8 cellular contexts compared by ENCODE assay signal in genomic region chr16:66954097-66954659, GRCh38. TPM values are rescaled to one million over a fixed set of nuclear protein-coding genes. Genes with fewer than 3 reads are reported as not detected.
A peak's percentile ranks its signal among the peaks of the same experiment; 100 is the strongest.
DNase-seq lines count a peak whose midpoint lies in the region; ATAC-seq and TF ChIP-seq lines count a peak whose summit lies in the region.

No MANE protein-coding gene starts in this region.

- no peak overlapping the region for H3K27ac Mint-ChIP-seq in activated T-helper 2 cell treated with anti-CD3 and anti-CD28 coated beads, Interferon-gamma antibody, Interleukin-2, Interleukin-4, amounts not matched to agents 10 μg/mL and 5 μg/mL and 100 μg/mL, durations not matched to agents 14 hours and 24 hours and 36 hours

- no peak for TF ChIP-seq EP300 in suprapubic skin (IDR thresholded peaks at IDR 0.05)

- peaks cover 12% of the 10 kb centered on the region for H3K4me1 ChIP-seq in RWPE2 (ENCODE audit: insufficient read depth, poor library complexity, severe bottlenecking)
- peaks cover 5% of the 10 kb centered on the region for H3K4me1 ChIP-seq in suprapubic skin

- H3K9me3 ChIP-seq in RWPE2 (ENCODE audit: severe bottlenecking) (no peaks in the 10 kb centered on the region), suprapubic skin (no peaks in the 10 kb centered on the region)

- no peak overlapping the region for H3K4me3 Mint-ChIP-seq in activated T-helper 2 cell treated with anti-CD3 and anti-CD28 coated beads, Interferon-gamma antibody, Interleukin-2, Interleukin-4, amounts not matched to agents 10 μg/mL and 5 μg/mL and 100 μg/mL, durations not matched to agents 14 hours and 24 hours and 36 hours (ENCODE audit: low read depth)

- no peaks in the 10 kb centered on the region for H3K27me3 ChIP-seq in RWPE2 (ENCODE audit: insufficient read depth, poor library complexity, severe bottlenecking)
- H3K27me3 ChIP-seq in suprapubic skin = peaks cover under 1% of the 10 kb centered on the region

- ATAC-seq in RWPE2 (ENCODE audit: low read depth) (peak; percentile 83), HG03139 (IDR thresholded peaks at IDR 0.05; ENCODE audit: unreplicated experiment) (no peak)

- intact Hi-C loops in activated T-helper 2 cell treated with anti-CD3 and anti-CD28 coated beads, Interferon-gamma antibody, Interleukin-2, Interleukin-4, amounts not matched to agents 10 μg/mL and 5 μg/mL and 100 μg/mL, durations not matched to agents 14 hours and 24 hours and 36 hours (cut with micrococcal nuclease) = loop anchor here (2.0 kb wide), 2 partner anchors 61 to 231 kb away; no protein-coding TSS in a partner anchor

- peaks cover 18% of the 10 kb centered on the region for H3K4me1 Mint-ChIP-seq in activated T-helper 2 cell treated with anti-CD3 and anti-CD28 coated beads, Interferon-gamma antibody, Interleukin-2, Interleukin-4, amounts not matched to agents 10 μg/mL and 5 μg/mL and 100 μg/mL, durations not matched to agents 14 hours and 24 hours and 36 hours (ENCODE audit: low read depth)

- DNase-seq in GM10248 (ENCODE audit: extremely low spot score) = peak; percentile 79
- DNase-seq in LoVo (ENCODE audit: low spot score) = peak; percentile 77
- no peak for DNase-seq in RWPE2 (ENCODE audit: low spot score)
- peak; percentile 72 for DNase-seq in activated T-helper 2 cell treated with anti-CD3 and anti-CD28 coated beads, Interferon-gamma antibody, Interleukin-2, Interleukin-4, amounts not matched to agents 10 μg/mL and 5 μg/mL and 100 μg/mL, durations not matched to agents 14 hours and 24 hours and 36 hours (ENCODE audit: low spot score)
- peak; percentile 82 for DNase-seq in fibroblast of villous mesenchyme (ENCODE audit: low read depth)
- DNase-seq in nucleus accumbens (lab: John Stamatoyannopoulos, UW) = peak in 46 of 56 donors; percentile 14 to 85 (median 43)
- no peak for DNase-seq in suprapubic skin (ENCODE audit: low spot score in 2 of 2)

- TF ChIP-seq POLR2A in suprapubic skin (IDR thresholded peaks at IDR 0.05) = no peak

- no peaks in the 10 kb centered on the region for H3K36me3 Mint-ChIP-seq in activated T-helper 2 cell treated with anti-CD3 and anti-CD28 coated beads, Interferon-gamma antibody, Interleukin-2, Interleukin-4, amounts not matched to agents 10 μg/mL and 5 μg/mL and 100 μg/mL, durations not matched to agents 14 hours and 24 hours and 36 hours (ENCODE audit: low read depth)

- TF ChIP-seq CTCF in GM10248 (IDR thresholded peaks at IDR 0.05; ENCODE audit: control extremely low read depth, extremely low read depth, low read depth, missing control alignments) = peak; percentile 84
- TF ChIP-seq CTCF in RWPE2 (IDR thresholded peaks at IDR 0.05; ENCODE audit: poor library complexity, severe bottlenecking) = peak; percentile 93
- TF ChIP-seq CTCF in fibroblast of villous mesenchyme (IDR thresholded peaks at IDR 0.05; ENCODE audit: insufficient read depth, low read depth, low read length) = peak; percentile 88
- peak; percentile 44 to 70 for TF ChIP-seq CTCF in suprapubic skin (IDR thresholded peaks at IDR 0.05)

- H3K27ac ChIP-seq in RWPE2 (ENCODE audit: poor library complexity, severe bottlenecking) = peak overlapping the region; percentile 36
- H3K27ac ChIP-seq in suprapubic skin = no peak overlapping the region

- 12% methylated on average over 8 of the region's 8 CpGs for WGBS in suprapubic skin

- CTCF ChIA-PET in GM10248 (lab: Yijun Ruan, JAX) = interaction anchor here (0.7 to 4.2 kb wide), 36 partner anchors 8 to 510 kb away, joined by 3 to 28 read pairs (median 4); partner anchors contain the start of genes B3GNT9, CES3, CES4A and FBXL8

- H3K4me3 ChIP-seq in RWPE2 (ENCODE audit: severe bottlenecking) = no peak overlapping the region
- no peak overlapping the region for H3K4me3 ChIP-seq in fibroblast of villous mesenchyme (ENCODE audit: low read depth, low read length)
- H3K4me3 ChIP-seq in suprapubic skin = no peak overlapping the region

- POLR2A ChIA-PET in GM10248 (lab: Yijun Ruan, JAX) = no interaction called here

- H3K27me3 Mint-ChIP-seq in activated T-helper 2 cell treated with anti-CD3 and anti-CD28 coated beads, Interferon-gamma antibody, Interleukin-2, Interleukin-4, amounts not matched to agents 10 μg/mL and 5 μg/mL and 100 μg/mL, durations not matched to agents 14 hours and 24 hours and 36 hours (ENCODE audit: low read depth) = peaks cover 24% of the 10 kb centered on the region

- H3K9me3 Mint-ChIP-seq in activated T-helper 2 cell treated with anti-CD3 and anti-CD28 coated beads, Interferon-gamma antibody, Interleukin-2, Interleukin-4, amounts not matched to agents 10 μg/mL and 5 μg/mL and 100 μg/mL, durations not matched to agents 14 hours and 24 hours and 36 hours = no peaks in the 10 kb centered on the region

- H3K36me3 ChIP-seq in RWPE2 (ENCODE audit: low read depth) (no peaks in the 10 kb centered on the region), suprapubic skin (no peaks in the 10 kb centered on the region)

RNA-seq across cellular contexts. Expression of gene CES3, which starts 6.9 kb away (rescaled TPM):
- total RNA-seq in activated T-helper 2 cell treated with anti-CD3 and anti-CD28 coated beads, Interferon-gamma antibody, Interleukin-2, Interleukin-4, amounts not matched to agents 10 μg/mL and 5 μg/mL and 100 μg/mL, durations not matched to agents 14 hours and 24 hours and 36 hours = 9.4 and 10.6 TPM in 2 replicates
- total RNA-seq in fibroblast of villous mesenchyme (0.32 TPM in 1 of 2 replicates, not detected in the other), suprapubic skin (1 to 10 TPM in 3 of 4 donors, not detected in 1; 1.4 to 2.2 (median 1.5) TPM)

RNA-seq across cellular contexts. Expression of gene CES2, which starts 18.9 kb away (rescaled TPM):
- total RNA-seq in activated T-helper 2 cell treated with anti-CD3 and anti-CD28 coated beads, Interferon-gamma antibody, Interleukin-2, Interleukin-4, amounts not matched to agents 10 μg/mL and 5 μg/mL and 100 μg/mL, durations not matched to agents 14 hours and 24 hours and 36 hours = 35.3 and 36.8 TPM in 2 replicates
- 38.9 and 41.9 TPM in 2 replicates for total RNA-seq in fibroblast of villous mesenchyme
- 10 to 100 TPM; 33.6 to 56.0 (median 42.3) TPM for total RNA-seq in suprapubic skin

RNA-seq across cellular contexts. Expression of gene CIAO2B, which starts 20.0 kb away (rescaled TPM):
- total RNA-seq in activated T-helper 2 cell treated with anti-CD3 and anti-CD28 coated beads, Interferon-gamma antibody, Interleukin-2, Interleukin-4, amounts not matched to agents 10 μg/mL and 5 μg/mL and 100 μg/mL, durations not matched to agents 14 hours and 24 hours and 36 hours = 161 and 165 TPM in 2 replicates
- total RNA-seq in fibroblast of villous mesenchyme = 133 and 136 TPM in 2 replicates
- 10 to 100 TPM; 34.4 to 69.0 (median 45.0) TPM for total RNA-seq in suprapubic skin

RNA-seq across cellular contexts. Expression of gene RRAD, which starts 28.8 kb away (rescaled TPM):
- 1.2 and 1.8 TPM in 2 replicates for total RNA-seq in activated T-helper 2 cell treated with anti-CD3 and anti-CD28 coated beads, Interferon-gamma antibody, Interleukin-2, Interleukin-4, amounts not matched to agents 10 μg/mL and 5 μg/mL and 100 μg/mL, durations not matched to agents 14 hours and 24 hours and 36 hours
- total RNA-seq in fibroblast of villous mesenchyme (12.5 and 15.1 TPM in 2 replicates), suprapubic skin (10 to 100 TPM in 1 of 4 donors, 1 to 10 TPM in 3; 1.5 to 12.1 (median 4.6) TPM)

RNA-seq across cellular contexts. Expression of gene CES4A, which starts 34.2 kb away (rescaled TPM):
- total RNA-seq in activated T-helper 2 cell treated with anti-CD3 and anti-CD28 coated beads, Interferon-gamma antibody, Interleukin-2, Interleukin-4, amounts not matched to agents 10 μg/mL and 5 μg/mL and 100 μg/mL, durations not matched to agents 14 hours and 24 hours and 36 hours = 29.8 and 30.1 TPM in 2 replicates
- total RNA-seq in fibroblast of villous mesenchyme (1.9 and 4.3 TPM in 2 replicates), suprapubic skin (100 to 1,000 TPM in 2 of 4 donors, 10 to 100 TPM in 2; 47.2 to 148 (median 99.9) TPM)

Comparison
In these comparisons a context has a peak if more than half of its experiments do, and no peak if none do; other contexts are left out.
1. DNase-seq: peak in GM10248 (single experiment), LoVo (single experiment), activated T-helper 2 cell treated with anti-CD3 and anti-CD28 coated beads, Interferon-gamma antibody, Interleukin-2, Interleukin-4, amounts not matched to agents 10 μg/mL and 5 μg/mL and 100 μg/mL, durations not matched to agents 14 hours and 24 hours and 36 hours (single experiment), fibroblast of villous mesenchyme (single experiment) and nucleus accumbens (46 of 56); none in RWPE2 (single experiment) and suprapubic skin (0 of 2).
2. Peak in every context shown above with its lines, with median percentiles within 50 percentile points of each other: CTCF ChIP-seq.